ENCODE assay signal across 1 cellular context in genomic region chr2:42827647-42828486, GRCh38.
TF ChIP-seq lines count a peak whose summit lies in the region.

No MANE protein-coding gene starts in this region.

TF ChIP-seq in HepG2, 621 proteins besides CTCF, POLR2A, EP300 and RAD21 (continued from another document and continues in another):
- TF ChIP-seq IRF9 (CRISPR knock-in tag; IDR thresholded peaks at IDR 0.05; ENCODE audit: borderline replicate concordance): peak; percentile 70; the same call in 1 of the 2 replicates
- TF ChIP-seq MAZ (IDR thresholded peaks at IDR 0.05; ENCODE audit: borderline replicate concordance, low read depth, low read length): no peak
- peak; percentile 62; the same call in 1 of the 2 replicates for TF ChIP-seq MAZ (CRISPR knock-in tag; IDR thresholded peaks at IDR 0.05; ENCODE audit: low read depth)
- TF ChIP-seq ZNF576 (CRISPR knock-in tag; IDR thresholded peaks at IDR 0.05): peak; percentile 68; the same call in 1 of the 2 replicates
- TF ChIP-seq ARHGAP35 (CRISPR knock-in tag; IDR thresholded peaks at IDR 0.05; ENCODE audit: borderline replicate concordance): 0 out of 2 replicates have a peak, but pooled peaks have one; percentile 67
- no peak for TF ChIP-seq EZH2 (conservative IDR thresholded peaks at IDR 0.05; ENCODE audit: low read depth, low read length)
- TF ChIP-seq ZNF143 (CRISPR knock-in tag; IDR thresholded peaks at IDR 0.05): peak; percentile 76
- no peak for TF ChIP-seq MBNL3 (CRISPR knock-in tag; conservative IDR thresholded peaks at IDR 0.05)
- TF ChIP-seq SMAD9 (CRISPR knock-in tag; IDR thresholded peaks at IDR 0.05): no peak
- no peak for TF ChIP-seq ZBTB49 (CRISPR knock-in tag; IDR thresholded peaks at IDR 0.05; ENCODE audit: borderline replicate concordance)
- TF ChIP-seq FOXA1 (IDR thresholded peaks at IDR 0.05): no peak
- no peak for TF ChIP-seq FOXA1 (CRISPR knock-in tag; IDR thresholded peaks at IDR 0.05)
- TF ChIP-seq FOXA3 (CRISPR knock-in tag; IDR thresholded peaks at IDR 0.05): peak; percentile 37; the same call in 1 of the 2 replicates
- peak; percentile 89; the same call in 1 of the 2 replicates for TF ChIP-seq ZNF383 (CRISPR knock-in tag; IDR thresholded peaks at IDR 0.05; ENCODE audit: borderline replicate concordance)
- TF ChIP-seq GTF2F1 (IDR thresholded peaks at IDR 0.05; ENCODE audit: low read length): no peak
- peak; percentile 52; the same call in 1 of the 2 replicates for TF ChIP-seq ZNF580 (CRISPR knock-in tag; IDR thresholded peaks at IDR 0.05; ENCODE audit: borderline replicate concordance, low read depth)
- no peak for TF ChIP-seq ZNF607 (CRISPR knock-in tag; IDR thresholded peaks at IDR 0.05; ENCODE audit: borderline replicate concordance)
- TF ChIP-seq ZNF770 (CRISPR knock-in tag; IDR thresholded peaks at IDR 0.05): peak; percentile 64
- TF ChIP-seq IKZF4 (CRISPR knock-in tag; IDR thresholded peaks at IDR 0.05; ENCODE audit: borderline replicate concordance, low read depth, not compliant biosample characterization): peak; percentile 72
- TF ChIP-seq ZBTB46 (CRISPR knock-in tag; IDR thresholded peaks at IDR 0.05; ENCODE audit: borderline replicate concordance): peak; percentile 88; the same call in 1 of the 2 replicates
- TF ChIP-seq ZSCAN5A (CRISPR knock-in tag; IDR thresholded peaks at IDR 0.05; ENCODE audit: borderline replicate concordance): no peak
- TF ChIP-seq SOX5 (CRISPR knock-in tag; IDR thresholded peaks at IDR 0.05; ENCODE audit: borderline replicate concordance): no peak
- peak; percentile 64; the same call in 1 of the 2 replicates for TF ChIP-seq CSRNP1 (CRISPR knock-in tag; IDR thresholded peaks at IDR 0.05)
- TF ChIP-seq ZNF883 (CRISPR knock-in tag; IDR thresholded peaks at IDR 0.05; ENCODE audit: not compliant biosample characterization): peak; percentile 42
- TF ChIP-seq NFE2L2 (IDR thresholded peaks at IDR 0.05; ENCODE audit: low read length): no peak
- TF ChIP-seq RAD51 (IDR thresholded peaks at IDR 0.05; ENCODE audit: borderline replicate concordance): no peak
- TF ChIP-seq ZHX2 (IDR thresholded peaks at IDR 0.05; ENCODE audit: low read depth): no peak; the same call in 1 of the 2 replicates
- no peak for TF ChIP-seq ZHX2 (CRISPR knock-in tag; IDR thresholded peaks at IDR 0.05; ENCODE audit: borderline replicate concordance)
- TF ChIP-seq PPARG (CRISPR knock-in tag; conservative IDR thresholded peaks at IDR 0.05): 0 out of 2 replicates have a peak, but pooled peaks have one; percentile 46
- peak; percentile 68 for TF ChIP-seq ATF2 (CRISPR knock-in tag; IDR thresholded peaks at IDR 0.05)
- peak; percentile 62; the same call in 1 of the 2 replicates for TF ChIP-seq ZBTB8A (CRISPR knock-in tag; IDR thresholded peaks at IDR 0.05; ENCODE audit: borderline replicate concordance, low read depth)
- TF ChIP-seq MEIS2 (CRISPR knock-in tag; IDR thresholded peaks at IDR 0.05): no peak
- TF ChIP-seq ZNF773 (CRISPR knock-in tag; IDR thresholded peaks at IDR 0.05; ENCODE audit: borderline replicate concordance): no peak
- TF ChIP-seq ZSCAN9 (CRISPR knock-in tag; IDR thresholded peaks at IDR 0.05; ENCODE audit: borderline replicate concordance): 0 out of 2 replicates have a peak, but pooled peaks have one; percentile 49
- no peak for TF ChIP-seq ZNF550 (CRISPR knock-in tag; IDR thresholded peaks at IDR 0.05; ENCODE audit: borderline replicate concordance)
- TF ChIP-seq DNMT1 (CRISPR knock-in tag; IDR thresholded peaks at IDR 0.05): peak; percentile 49; the same call in 1 of the 2 replicates
- TF ChIP-seq SCMH1 (CRISPR knock-in tag; IDR thresholded peaks at IDR 0.05; ENCODE audit: borderline replicate concordance): no peak
- no peak for TF ChIP-seq ZKSCAN5 (CRISPR knock-in tag; IDR thresholded peaks at IDR 0.05)
- TF ChIP-seq CHD2 (IDR thresholded peaks at IDR 0.05; ENCODE audit: low read depth, low read length): no peak
- TF ChIP-seq YY1 (IDR thresholded peaks at IDR 0.05; ENCODE audit: insufficient read depth, insufficient replicate concordance, low read depth, low read length): peak; percentile 50
- no peak for TF ChIP-seq MYNN (CRISPR knock-in tag; IDR thresholded peaks at IDR 0.05; ENCODE audit: low read depth)
- TF ChIP-seq ZNF17 (CRISPR knock-in tag; IDR thresholded peaks at IDR 0.05): no peak
- 0 out of 2 replicates have a peak, but pooled peaks have one; percentile 13 for TF ChIP-seq ZC3H13 (CRISPR knock-in tag; IDR thresholded peaks at IDR 0.05)
- peak; percentile 37; the same call in 1 of the 2 replicates for TF ChIP-seq PHF21A (CRISPR knock-in tag; IDR thresholded peaks at IDR 0.05)
- no peak for TF ChIP-seq ZNF816 (CRISPR knock-in tag; IDR thresholded peaks at IDR 0.05; ENCODE audit: borderline replicate concordance)
- no peak for TF ChIP-seq ZNF644 (CRISPR knock-in tag; IDR thresholded peaks at IDR 0.05; ENCODE audit: low read depth)
